ENCODE assay signal across 9 cellular contexts in genomic region chr17:66507103-66507923, GRCh38.
DNase-seq lines count a peak whose midpoint lies in the region; ATAC-seq and TF ChIP-seq lines count a peak whose summit lies in the region.
"Had no signal": no experiment of that assay in that cellular context is flagged by ENCODE, and none has a peak within 500 bp of the region (broad histone marks: within the 10 kb centered on the region; RNA-seq: fewer than 3 reads in every experiment).

No MANE protein-coding gene starts in this region.

- DNase-seq in natural killer cell treated with Interleukin-12 subunit alpha and Interleukin-12 subunit beta and Interleukin-15 and Interleukin-18, amount 100 ng/mL, for 72 hours (ENCODE audit: low spot score): no peak
- DNase-seq in natural killer cell (no peak), iris pigment epithelial cell (ENCODE audit: low read depth) (peak; percentile 89), aorta (peak in 1 of 2 donors; percentile 56), SIG-M5 (lab: John Stamatoyannopoulos, UW) (no peak), NCI-H1048 (lab: John Stamatoyannopoulos, UW) (no peak)
- DNase-seq in activated naive CD8-positive, alpha-beta T cell treated with anti-CD3 and anti-CD28 coated beads for 36 hours: no peak
- DNase-seq: GDM1 had no signal

- no peak overlapping the region for H3K4me3 Mint-ChIP-seq in natural killer cell treated with Interleukin-12 subunit alpha and Interleukin-12 subunit beta and Interleukin-15 and Interleukin-18, amount 100 ng/mL, for 72 hours
- no peak overlapping the region for H3K4me3 Mint-ChIP-seq in natural killer cell
- no peak overlapping the region for H3K4me3 Mint-ChIP-seq in activated naive CD8-positive, alpha-beta T cell treated with anti-CD3 and anti-CD28 coated beads for 36 hours

- no peak for ATAC-seq in natural killer cell treated with Interleukin-12 subunit alpha and Interleukin-12 subunit beta and Interleukin-15 and Interleukin-18, amount 100 ng/mL, for 72 hours
- ATAC-seq in natural killer cell: no peak
- peak; percentile 70 for ATAC-seq in aorta (ENCODE audit: low FRiP score)
- ATAC-seq in HG02840 (IDR thresholded peaks at IDR 0.05; ENCODE audit: low FRiP score, unreplicated experiment): no peak

- H3K9me3 Mint-ChIP-seq in natural killer cell treated with Interleukin-12 subunit alpha and Interleukin-12 subunit beta and Interleukin-15 and Interleukin-18, amount 100 ng/mL, for 72 hours: peaks cover 3% of the 10 kb centered on the region
- no peaks in the 10 kb centered on the region for H3K9me3 Mint-ChIP-seq in natural killer cell
- H3K9me3 Mint-ChIP-seq in activated naive CD8-positive, alpha-beta T cell treated with anti-CD3 and anti-CD28 coated beads for 36 hours: peaks cover 2% of the 10 kb centered on the region

- no peak for TF ChIP-seq CTCF in natural killer cell (IDR thresholded peaks at IDR 0.05)

- intact Hi-C loops in natural killer cell (cut with micrococcal nuclease): no loop called here
- intact Hi-C loops in aorta (cut with DNase I): no loop called here

- no peaks in the 10 kb centered on the region for H3K9me3 ChIP-seq in aorta (ENCODE audit: control insufficient read depth, low read length)

- H3K27ac Mint-ChIP-seq in natural killer cell treated with Interleukin-12 subunit alpha and Interleukin-12 subunit beta and Interleukin-15 and Interleukin-18, amount 100 ng/mL, for 72 hours: peak overlapping the region; percentile 49 to 74
- H3K27ac Mint-ChIP-seq in natural killer cell: no peak overlapping the region
- peak overlapping the region; percentile 61 for H3K27ac Mint-ChIP-seq in activated naive CD8-positive, alpha-beta T cell treated with anti-CD3 and anti-CD28 coated beads for 36 hours

- no peaks in the 10 kb centered on the region for H3K36me3 Mint-ChIP-seq in natural killer cell treated with Interleukin-12 subunit alpha and Interleukin-12 subunit beta and Interleukin-15 and Interleukin-18, amount 100 ng/mL, for 72 hours
- no peaks in the 10 kb centered on the region for H3K36me3 Mint-ChIP-seq in natural killer cell
- H3K36me3 Mint-ChIP-seq in activated naive CD8-positive, alpha-beta T cell treated with anti-CD3 and anti-CD28 coated beads for 36 hours: peaks cover 41% of the 10 kb centered on the region

- H3K27me3 ChIP-seq in aorta (ENCODE audit: control insufficient read depth in 1 of 2, insufficient read depth in 2 of 2, low read length in 1 of 2): no peaks in the 10 kb centered on the region

- H3K4me1 Mint-ChIP-seq in natural killer cell treated with Interleukin-12 subunit alpha and Interleukin-12 subunit beta and Interleukin-15 and Interleukin-18, amount 100 ng/mL, for 72 hours (ENCODE audit: low read depth in 2 of 2): peaks cover 30 to 40% of the 10 kb centered on the region in 2 donors
- peaks cover 18 to 25% of the 10 kb centered on the region in 2 donors for H3K4me1 Mint-ChIP-seq in natural killer cell
- H3K4me1 Mint-ChIP-seq in activated naive CD8-positive, alpha-beta T cell treated with anti-CD3 and anti-CD28 coated beads for 36 hours: peaks cover 61% of the 10 kb centered on the region

- H3K4me3 ChIP-seq in aorta (ENCODE audit: low read length in 2 of 2): no peak overlapping the region

- H3K4me1 ChIP-seq in aorta (ENCODE audit: control insufficient read depth in 1 of 2, insufficient read depth in 2 of 2, low read length in 2 of 2): peaks cover 0 to 6% of the 10 kb centered on the region in 2 donors

- H3K27me3 Mint-ChIP-seq in natural killer cell treated with Interleukin-12 subunit alpha and Interleukin-12 subunit beta and Interleukin-15 and Interleukin-18, amount 100 ng/mL, for 72 hours: no peaks in the 10 kb centered on the region
- H3K27me3 Mint-ChIP-seq in natural killer cell (ENCODE audit: low read depth in 2 of 2): no peaks in the 10 kb centered on the region
- no peaks in the 10 kb centered on the region for H3K27me3 Mint-ChIP-seq in activated naive CD8-positive, alpha-beta T cell treated with anti-CD3 and anti-CD28 coated beads for 36 hours

- WGBS in aorta, 2 donors: 43 to 50% methylated on average over 7 of the region's 7 CpGs

- H3K27ac ChIP-seq in aorta (ENCODE audit: low read depth in 1 of 2, low read length in 2 of 2): no peak overlapping the region

- H3K36me3 ChIP-seq in aorta (ENCODE audit: control insufficient read depth in 1 of 2, insufficient read depth in 2 of 2, low read length in 1 of 2): no peaks in the 10 kb centered on the region

Comparison
In these comparisons a context has a peak if more than half of its experiments do, and no peak if none do; other contexts are left out.
1. H3K27ac Mint-ChIP-seq: peak in natural killer cell treated with Interleukin-12 subunit alpha and Interleukin-12 subunit beta and Interleukin-15 and Interleukin-18, amount 100 ng/mL, for 72 hours (2 of 2) and activated naive CD8-positive, alpha-beta T cell treated with anti-CD3 and anti-CD28 coated beads for 36 hours (single experiment); none in natural killer cell (0 of 2).